ENCODE assay signal across 38 cellular contexts in genomic region chr12:39798977-39799376, GRCh38.
"Had no signal": no experiment of that assay in that cellular context is flagged by ENCODE, and none has a peak within 500 bp of the region (broad histone marks: within the 10 kb centered on the region; RNA-seq: fewer than 3 reads in every experiment).

No MANE protein-coding gene starts in this region.

- DNase-seq: activated effector memory CD4-positive, alpha-beta T cell treated with anti-CD3 and anti-CD28 coated beads, Interleukin-2, amount 50 U/mL, for 16 hours; activated effector memory CD4-positive, alpha-beta T cell treated with Interleukin-2 at 50 U/mL for 16 hours; activated gamma-delta T cell; activated gamma-delta T cell treated with Interleukin-2 at 50 U/mL for 16 hours; activated naive CD4-positive, alpha-beta T cell; activated naive CD4-positive, alpha-beta T cell treated with anti-CD3 and anti-CD28 coated beads for 36 hours; activated naive CD4-positive, alpha-beta T cell treated with anti-CD3 and anti-CD28 coated beads, Interleukin-2, amount 10 ng/mL, durations not matched to agents 7 days and 5 days; activated naive CD4-positive, alpha-beta T cell treated with anti-CD3 and anti-CD28 coated beads, Interleukin-2, amount 50 U/mL, for 16 hours; activated naive CD4-positive, alpha-beta T cell treated with Interleukin-2 at 50 U/mL for 16 hours; activated naive CD8-positive, alpha-beta T cell treated with anti-CD3 and anti-CD28 coated beads for 36 hours; activated naive CD8-positive, alpha-beta T cell treated with anti-CD3 and anti-CD28 coated beads, Interleukin-2, amount 10 ng/mL, durations not matched to agents 7 days and 5 days; activated naive CD8-positive, alpha-beta T cell treated with anti-CD3 and anti-CD28 coated beads, Interleukin-2, amount 50 U/mL, for 24 hours; activated T-cell treated with anti-CD3 and anti-CD28 coated beads, Interleukin-2, amount 50 U/mL, for 1 hour; activated T-cell treated with anti-CD3 and anti-CD28 coated beads, Interleukin-2, amount 50 U/mL, for 24 hours; activated T-cell treated with anti-CD3 and anti-CD28 coated beads, Interleukin-2, amount 50 U/mL, for 4 hours; activated T-cell treated with anti-CD3 and anti-CD28 coated beads, Interleukin-2, amount 50 U/mL, for 48 hours; activated T-cell treated with anti-CD3 and anti-CD28 coated beads, Interleukin-2, amount 50 U/mL, for 72 hours; adrenal gland; amniotic stem cell; amygdala; anterior cingulate cortex; aorta; body of pancreas; brain microvascular endothelial cell; caudate nucleus; central memory CD4-positive, alpha-beta T cell; cerebellar nuclear complex had no signal

- H3K9me3 ChIP-seq: adrenal gland, ascending aorta, body of pancreas, breast epithelium had no signal

- H3K4me1 ChIP-seq: adrenal gland, ascending aorta, body of pancreas, breast epithelium had no signal

- H3K36me3 Mint-ChIP-seq: activated naive CD4-positive, alpha-beta T cell treated with anti-CD3 and anti-CD28 coated beads, Interleukin-2, amount 10 ng/mL, durations not matched to agents 7 days and 5 days; activated naive CD4-positive, alpha-beta T cell treated with anti-CD3 and anti-CD28 coated beads, Interleukin-2, amount 50 U/mL, for 24 hours; activated naive CD4-positive, alpha-beta T cell treated with anti-CD3 and anti-CD28 coated beads, Interleukin-2, amount 50 U/mL, for 72 hours; activated naive CD8-positive, alpha-beta T cell treated with anti-CD3 and anti-CD28 coated beads, Interleukin-2, amount 10 ng/mL, durations not matched to agents 7 days and 5 days; brain had no signal

- H3K27me3 Mint-ChIP-seq: activated naive CD4-positive, alpha-beta T cell treated with anti-CD3 and anti-CD28 coated beads, Interleukin-2, amount 10 ng/mL, durations not matched to agents 7 days and 5 days; activated naive CD4-positive, alpha-beta T cell treated with anti-CD3 and anti-CD28 coated beads, Interleukin-2, amount 50 U/mL, for 24 hours; activated naive CD8-positive, alpha-beta T cell; activated naive CD8-positive, alpha-beta T cell treated with anti-CD3 and anti-CD28 coated beads for 36 hours; activated naive CD8-positive, alpha-beta T cell treated with anti-CD3 and anti-CD28 coated beads, Interleukin-2, amount 10 ng/mL, durations not matched to agents 7 days and 5 days; activated naive CD8-positive, alpha-beta T cell treated with anti-CD3 and anti-CD28 coated beads, Interleukin-2, amount 50 U/mL, for 24 hours; activated T-cell treated with anti-CD3 and anti-CD28 coated beads, Interleukin-2, amount 50 U/mL, for 24 hours; activated T-helper 17 cell treated with anti-CD3 and anti-CD28 coated beads, Interleukin-2, amount 50 U/mL, for 72 hours; brain; central memory CD8-positive, alpha-beta T cell had no signal

- H3K9me3 Mint-ChIP-seq: activated naive CD4-positive, alpha-beta T cell treated with anti-CD3 and anti-CD28 coated beads for 36 hours; activated naive CD4-positive, alpha-beta T cell treated with anti-CD3 and anti-CD28 coated beads, Interleukin-2, amount 10 ng/mL, durations not matched to agents 7 days and 5 days; activated naive CD4-positive, alpha-beta T cell treated with anti-CD3 and anti-CD28 coated beads, Interleukin-2, amount 50 U/mL, for 24 hours; activated naive CD4-positive, alpha-beta T cell treated with anti-CD3 and anti-CD28 coated beads, Interleukin-2, amount 50 U/mL, for 72 hours; activated naive CD8-positive, alpha-beta T cell treated with anti-CD3 and anti-CD28 coated beads for 36 hours; activated naive CD8-positive, alpha-beta T cell treated with anti-CD3 and anti-CD28 coated beads, Interleukin-2, amount 10 ng/mL, durations not matched to agents 7 days and 5 days; activated naive CD8-positive, alpha-beta T cell treated with anti-CD3 and anti-CD28 coated beads, Interleukin-2, amount 50 U/mL, for 24 hours; activated T-cell treated with anti-CD3 and anti-CD28 coated beads, Interleukin-2, amount 50 U/mL, for 24 hours; activated T-cell treated with anti-CD3 and anti-CD28 coated beads, Interleukin-2, amount 50 U/mL, for 4 hours; activated T-cell treated with anti-CD3 and anti-CD28 coated beads, Interleukin-2, amount 50 U/mL, for 72 hours; activated T-helper 1 cell treated with anti-CD3 and anti-CD28 coated beads, Interleukin-12 subunit alpha, Interleukin-12 subunit beta, Interleukin-2, Interleukin-4 antibody, amounts not matched to agents 30 ng/mL and 10 ng/mL and 1 ng/mL, durations not matched to agents 14 hours and 24 hours and 36 hours; activated T-helper 17 cell treated with anti-CD3 and anti-CD28 coated beads, Interleukin-2, amount 50 U/mL, for 72 hours; activated T-helper 2 cell treated with anti-CD3 and anti-CD28 coated beads, Interferon-gamma antibody, Interleukin-2, Interleukin-4, amounts not matched to agents 10 μg/mL and 5 μg/mL and 100 μg/mL, durations not matched to agents 14 hours and 24 hours and 36 hours; central memory CD8-positive, alpha-beta T cell had no signal

- H3K36me3 ChIP-seq: adrenal gland, ascending aorta, brain microvascular endothelial cell, breast epithelium, cardiac muscle cell had no signal

- H3K4me1 Mint-ChIP-seq: activated naive CD4-positive, alpha-beta T cell treated with anti-CD3 and anti-CD28 coated beads, Interleukin-2, amount 10 ng/mL, durations not matched to agents 7 days and 5 days; activated naive CD4-positive, alpha-beta T cell treated with anti-CD3 and anti-CD28 coated beads, Interleukin-2, amount 50 U/mL, for 24 hours; activated naive CD8-positive, alpha-beta T cell treated with anti-CD3 and anti-CD28 coated beads for 36 hours; activated naive CD8-positive, alpha-beta T cell treated with anti-CD3 and anti-CD28 coated beads, Interleukin-2, amount 10 ng/mL, durations not matched to agents 7 days and 5 days; activated naive CD8-positive, alpha-beta T cell treated with anti-CD3 and anti-CD28 coated beads, Interleukin-2, amount 50 U/mL, for 24 hours; activated T-helper 17 cell treated with anti-CD3 and anti-CD28 coated beads, Interleukin-2, amount 50 U/mL, for 72 hours; central memory CD8-positive, alpha-beta T cell had no signal

- H3K27ac ChIP-seq: adrenal gland, ascending aorta, body of pancreas, brain microvascular endothelial cell, breast epithelium, cardiac muscle cell had no signal

- ATAC-seq: activated naive CD4-positive, alpha-beta T cell treated with anti-CD3 and anti-CD28 coated beads, Interleukin-2, amount 50 U/mL, for 72 hours; activated naive CD8-positive, alpha-beta T cell treated with anti-CD3 and anti-CD28 coated beads, Interleukin-2, amount 50 U/mL, for 24 hours; activated T-cell treated with anti-CD3 and anti-CD28 coated beads, Interleukin-2, amount 50 U/mL, for 4 hours; activated T-cell treated with anti-CD3 and anti-CD28 coated beads, Interleukin-2, amount 50 U/mL, for 72 hours; activated T-helper 17 cell treated with anti-CD3 and anti-CD28 coated beads, Interleukin-2, amount 50 U/mL, for 72 hours; body of pancreas had no signal

- H3K4me3 Mint-ChIP-seq: activated naive CD4-positive, alpha-beta T cell treated with anti-CD3 and anti-CD28 coated beads for 36 hours; activated naive CD4-positive, alpha-beta T cell treated with anti-CD3 and anti-CD28 coated beads, Interleukin-2, amount 10 ng/mL, durations not matched to agents 7 days and 5 days; activated naive CD4-positive, alpha-beta T cell treated with anti-CD3 and anti-CD28 coated beads, Interleukin-2, amount 50 U/mL, for 24 hours; activated naive CD8-positive, alpha-beta T cell; activated naive CD8-positive, alpha-beta T cell treated with anti-CD3 and anti-CD28 coated beads for 36 hours; activated naive CD8-positive, alpha-beta T cell treated with anti-CD3 and anti-CD28 coated beads, Interleukin-2, amount 10 ng/mL, durations not matched to agents 7 days and 5 days; activated naive CD8-positive, alpha-beta T cell treated with anti-CD3 and anti-CD28 coated beads, Interleukin-2, amount 50 U/mL, for 24 hours; activated T-cell treated with anti-CD3 and anti-CD28 coated beads, Interleukin-2, amount 50 U/mL, for 24 hours; activated T-cell treated with anti-CD3 and anti-CD28 coated beads, Interleukin-2, amount 50 U/mL, for 4 hours; activated T-cell treated with anti-CD3 and anti-CD28 coated beads, Interleukin-2, amount 50 U/mL, for 72 hours; activated T-helper 1 cell treated with anti-CD3 and anti-CD28 coated beads, Interleukin-12 subunit alpha, Interleukin-12 subunit beta, Interleukin-2, Interleukin-4 antibody, amounts not matched to agents 30 ng/mL and 10 ng/mL and 1 ng/mL, durations not matched to agents 14 hours and 24 hours and 36 hours; activated T-helper 17 cell treated with anti-CD3 and anti-CD28 coated beads, Interleukin-2, amount 50 U/mL, for 72 hours; brain; central memory CD8-positive, alpha-beta T cell had no signal

- H3K27ac Mint-ChIP-seq: activated naive CD4-positive, alpha-beta T cell treated with anti-CD3 and anti-CD28 coated beads for 36 hours; activated naive CD4-positive, alpha-beta T cell treated with anti-CD3 and anti-CD28 coated beads, Interleukin-2, amount 10 ng/mL, durations not matched to agents 7 days and 5 days; activated naive CD4-positive, alpha-beta T cell treated with anti-CD3 and anti-CD28 coated beads, Interleukin-2, amount 50 U/mL, for 24 hours; activated naive CD4-positive, alpha-beta T cell treated with anti-CD3 and anti-CD28 coated beads, Interleukin-2, amount 50 U/mL, for 72 hours; activated naive CD8-positive, alpha-beta T cell; activated naive CD8-positive, alpha-beta T cell treated with anti-CD3 and anti-CD28 coated beads for 36 hours; activated naive CD8-positive, alpha-beta T cell treated with anti-CD3 and anti-CD28 coated beads, Interleukin-2, amount 10 ng/mL, durations not matched to agents 7 days and 5 days; activated naive CD8-positive, alpha-beta T cell treated with anti-CD3 and anti-CD28 coated beads, Interleukin-2, amount 50 U/mL, for 24 hours; activated T-cell treated with anti-CD3 and anti-CD28 coated beads, Interleukin-2, amount 50 U/mL, for 24 hours; activated T-cell treated with anti-CD3 and anti-CD28 coated beads, Interleukin-2, amount 50 U/mL, for 72 hours; activated T-helper 1 cell treated with anti-CD3 and anti-CD28 coated beads, Interleukin-12 subunit alpha, Interleukin-12 subunit beta, Interleukin-2, Interleukin-4 antibody, amounts not matched to agents 30 ng/mL and 10 ng/mL and 1 ng/mL, durations not matched to agents 14 hours and 24 hours and 36 hours; activated T-helper 17 cell treated with anti-CD3 and anti-CD28 coated beads, Interleukin-2, amount 50 U/mL, for 72 hours; activated T-helper 2 cell treated with anti-CD3 and anti-CD28 coated beads, Interferon-gamma antibody, Interleukin-2, Interleukin-4, amounts not matched to agents 10 μg/mL and 5 μg/mL and 100 μg/mL, durations not matched to agents 14 hours and 24 hours and 36 hours; brain had no signal

- H3K4me3 ChIP-seq: adrenal gland, ascending aorta, body of pancreas, breast epithelium, cardiac muscle cell had no signal

- H3K27me3 ChIP-seq: adrenal gland, ascending aorta, body of pancreas, brain microvascular endothelial cell, breast epithelium, cardiac muscle cell had no signal
